In the genomic region with DNA sequence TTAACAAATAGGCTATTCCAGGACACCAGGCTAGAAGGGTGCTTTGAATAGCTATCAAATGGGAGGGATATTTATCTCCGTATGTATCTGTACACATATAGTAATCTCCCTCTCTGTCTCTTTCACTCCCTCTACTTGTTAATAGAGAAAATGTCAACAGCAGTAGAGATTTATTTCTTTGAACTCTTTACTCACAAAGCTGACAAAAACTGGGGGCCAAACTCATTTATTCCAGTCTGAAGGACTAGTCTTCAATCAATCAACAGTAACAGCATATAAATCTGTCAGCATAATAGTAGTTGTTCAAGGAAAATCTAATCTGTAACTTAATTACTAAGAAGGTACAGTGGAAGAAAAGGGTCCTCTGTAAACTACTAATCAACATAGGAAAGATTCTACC, we compare ENCODE assay signal across 22 cellular contexts.
"Had no signal": no experiment of that assay in that cellular context is flagged by ENCODE, and none has a peak within 500 bp of the region (broad histone marks: within the 10 kb centered on the region; RNA-seq: fewer than 3 reads in every experiment).

No MANE protein-coding gene starts in this region.

- DNase-seq: dorsolateral prefrontal cortex; effector CD4-positive, alpha-beta T cell; foreskin fibroblast; gastrocnemius medialis; head of caudate nucleus; left ventricle myocardium superior; lower lobe of right lung; naive thymus-derived CD8-positive, alpha-beta T cell; nephron progenitor cell; occipital lobe; ovary; posterior cingulate gyrus; psoas muscle; right cardiac atrium; sigmoid colon; stimulated activated CD4-positive, alpha-beta T cell treated with anti-CD3 and anti-CD28 coated beads, Interleukin-15, amount 100 ng/mL, for 24 hours; stimulated activated CD4-positive, alpha-beta T cell treated with anti-CD3 and anti-CD28 coated beads, Interleukin-2, amount 100 ng/mL, for 48 hours; stimulated activated naive B cell treated with anti-CD40 and anti-IgM and Interleukin-4, amounts not matched to agents 10 μg/mL and 1 μg/mL and 100 μg/mL, for 72 hours; upper lobe of left lung had no signal

- H3K27ac ChIP-seq: dorsolateral prefrontal cortex, gastrocnemius medialis, lower lobe of right lung, ovary, psoas muscle, sigmoid colon, thoracic aorta, tibial nerve, upper lobe of left lung had no signal

- H3K27ac Mint-ChIP-seq: naive thymus-derived CD8-positive, alpha-beta T cell; nephron progenitor cell; stimulated activated naive B cell treated with anti-CD40 and anti-IgM and Interleukin-4, amounts not matched to agents 10 μg/mL and 1 μg/mL and 100 μg/mL, for 72 hours; stimulated activated naive CD8-positive, alpha-beta T cell treated with anti-CD3 and anti-CD28 coated beads, Interleukin-15, Interleukin-2, amounts not matched to agents 100 ng/mL and 50 ng/mL, for 24 hours had no signal

- ATAC-seq: gastrocnemius medialis; left ventricle myocardium superior; lower lobe of right lung; naive thymus-derived CD8-positive, alpha-beta T cell; psoas muscle; right cardiac atrium; stimulated activated naive B cell treated with anti-CD40 and anti-IgM and Interleukin-4, amounts not matched to agents 10 μg/mL and 1 μg/mL and 100 μg/mL, for 72 hours had no signal

- H3K4me3 ChIP-seq: dorsolateral prefrontal cortex, gastrocnemius medialis, lower lobe of right lung, ovary, psoas muscle, sigmoid colon, thoracic aorta, tibial nerve, upper lobe of left lung had no signal

- H3K4me1 ChIP-seq: gastrocnemius medialis, lower lobe of right lung, psoas muscle, sigmoid colon had no signal

- H3K36me3 ChIP-seq: gastrocnemius medialis, lower lobe of right lung, ovary, sigmoid colon, thoracic aorta, tibial nerve, upper lobe of left lung had no signal

- H3K9me3 Mint-ChIP-seq: stimulated activated naive CD8-positive, alpha-beta T cell treated with anti-CD3 and anti-CD28 coated beads, Interleukin-15, Interleukin-2, amounts not matched to agents 100 ng/mL and 50 ng/mL, for 24 hours had no signal

- H3K36me3 Mint-ChIP-seq: stimulated activated naive B cell treated with anti-CD40 and anti-IgM and Interleukin-4, amounts not matched to agents 10 μg/mL and 1 μg/mL and 100 μg/mL, for 72 hours had no signal

- H3K9me3 ChIP-seq: gastrocnemius medialis, lower lobe of right lung, ovary, psoas muscle, sigmoid colon, thoracic aorta, tibial nerve, upper lobe of left lung had no signal

- H3K4me1 Mint-ChIP-seq: naive thymus-derived CD8-positive, alpha-beta T cell; stimulated activated naive B cell treated with anti-CD40 and anti-IgM and Interleukin-4, amounts not matched to agents 10 μg/mL and 1 μg/mL and 100 μg/mL, for 72 hours had no signal

- H3K4me3 Mint-ChIP-seq: naive thymus-derived CD8-positive, alpha-beta T cell; nephron progenitor cell; stimulated activated naive B cell treated with anti-CD40 and anti-IgM and Interleukin-4, amounts not matched to agents 10 μg/mL and 1 μg/mL and 100 μg/mL, for 72 hours; stimulated activated naive CD8-positive, alpha-beta T cell treated with anti-CD3 and anti-CD28 coated beads, Interleukin-15, Interleukin-2, amounts not matched to agents 100 ng/mL and 50 ng/mL, for 24 hours had no signal
